In the genomic region with DNA sequence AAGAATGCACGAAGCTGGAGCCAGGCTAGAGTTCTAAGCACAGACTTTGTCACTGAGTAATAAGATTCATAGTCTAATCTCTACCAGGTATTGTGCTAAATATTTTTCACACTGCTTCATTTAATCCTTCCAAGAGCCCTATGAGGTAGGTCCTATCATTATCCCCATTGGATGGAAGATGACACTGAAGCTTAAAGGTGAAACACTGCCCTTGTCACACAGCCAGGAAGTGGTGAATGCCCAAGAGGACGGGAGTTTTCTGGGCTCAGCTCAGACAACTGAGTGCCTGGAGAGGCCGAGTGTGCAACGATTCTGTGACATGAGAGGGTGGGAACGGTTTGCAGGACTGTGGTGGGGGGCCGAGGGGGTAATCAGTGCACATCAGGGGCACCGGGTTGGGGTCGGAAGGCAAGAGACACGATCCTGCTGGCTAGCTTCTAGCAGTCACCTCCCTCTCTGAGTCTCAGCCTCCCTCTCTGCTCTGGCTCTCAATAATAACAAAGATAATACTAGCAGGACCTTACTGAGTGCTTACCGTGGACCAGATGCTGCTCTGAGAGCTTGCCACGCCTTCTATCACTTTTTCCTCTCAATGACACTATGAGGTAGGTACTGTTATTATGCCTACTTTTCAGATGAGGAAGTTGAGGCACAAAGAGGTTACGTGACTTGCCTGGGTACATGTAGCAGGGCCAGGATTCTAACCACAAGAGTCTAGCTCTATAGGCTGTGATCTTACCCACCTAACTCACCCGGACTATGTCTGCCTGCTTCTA, we compare ENCODE assay signal across 1 cellular context.
TF ChIP-seq lines count a peak whose summit lies in the region.

No MANE protein-coding gene starts in this region.

TF ChIP-seq in HepG2, 621 proteins besides CTCF, POLR2A, EP300 and RAD21 (continued from another document):
- TF ChIP-seq ZXDC (CRISPR knock-in tag; IDR thresholded peaks at IDR 0.05) (no peak), ZNF629 (CRISPR knock-in tag; conservative IDR thresholded peaks at IDR 0.05) (0 out of 2 replicates have a peak, but pooled peaks have one; percentile 34), NFE2L2 (IDR thresholded peaks at IDR 0.05; ENCODE audit: low read length) (no peak), NR2F2 (IDR thresholded peaks at IDR 0.05; ENCODE audit: borderline replicate concordance, low read depth) (no peak), ZNF550 (CRISPR knock-in tag; IDR thresholded peaks at IDR 0.05; ENCODE audit: borderline replicate concordance) (no peak)
- TF ChIP-seq, protein P1, sequence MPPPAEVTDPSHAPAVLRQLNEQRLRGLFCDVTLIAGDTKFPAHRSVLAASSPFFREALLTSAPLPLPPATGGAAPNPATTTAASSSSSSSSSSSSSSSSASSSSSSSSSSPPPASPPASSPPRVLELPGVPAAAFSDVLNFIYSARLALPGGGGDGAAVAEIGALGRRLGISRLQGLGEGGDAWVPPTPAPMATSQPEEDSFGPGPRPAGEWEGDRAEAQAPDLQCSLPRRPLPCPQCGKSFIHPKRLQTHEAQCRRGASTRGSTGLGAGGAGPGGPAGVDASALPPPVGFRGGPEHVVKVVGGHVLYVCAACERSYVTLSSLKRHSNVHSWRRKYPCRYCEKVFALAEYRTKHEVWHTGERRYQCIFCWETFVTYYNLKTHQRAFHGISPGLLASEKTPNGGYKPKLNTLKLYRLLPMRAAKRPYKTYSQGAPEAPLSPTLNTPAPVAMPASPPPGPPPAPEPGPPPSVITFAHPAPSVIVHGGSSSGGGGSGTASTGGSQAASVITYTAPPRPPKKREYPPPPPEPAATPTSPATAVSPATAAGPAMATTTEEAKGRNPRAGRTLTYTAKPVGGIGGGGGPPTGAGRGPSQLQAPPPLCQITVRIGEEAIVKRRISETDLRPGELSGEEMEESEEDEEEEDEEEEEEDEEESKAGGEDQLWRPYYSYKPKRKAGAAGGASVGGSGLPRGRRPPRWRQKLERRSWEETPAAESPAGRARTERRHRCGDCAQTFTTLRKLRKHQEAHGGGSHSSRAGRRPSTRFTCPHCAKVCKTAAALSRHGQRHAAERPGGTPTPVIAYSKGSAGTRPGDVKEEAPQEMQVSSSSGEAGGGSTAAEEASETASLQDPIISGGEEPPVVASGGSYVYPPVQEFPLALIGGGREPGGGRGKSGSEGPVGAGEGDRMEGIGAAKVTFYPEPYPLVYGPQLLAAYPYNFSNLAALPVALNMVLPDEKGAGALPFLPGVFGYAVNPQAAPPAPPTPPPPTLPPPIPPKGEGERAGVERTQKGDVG (CRISPR knock-in tag; IDR thresholded peaks at IDR 0.05; ENCODE audit: borderline replicate concordance), result no peak
- TF ChIP-seq, protein P2, sequence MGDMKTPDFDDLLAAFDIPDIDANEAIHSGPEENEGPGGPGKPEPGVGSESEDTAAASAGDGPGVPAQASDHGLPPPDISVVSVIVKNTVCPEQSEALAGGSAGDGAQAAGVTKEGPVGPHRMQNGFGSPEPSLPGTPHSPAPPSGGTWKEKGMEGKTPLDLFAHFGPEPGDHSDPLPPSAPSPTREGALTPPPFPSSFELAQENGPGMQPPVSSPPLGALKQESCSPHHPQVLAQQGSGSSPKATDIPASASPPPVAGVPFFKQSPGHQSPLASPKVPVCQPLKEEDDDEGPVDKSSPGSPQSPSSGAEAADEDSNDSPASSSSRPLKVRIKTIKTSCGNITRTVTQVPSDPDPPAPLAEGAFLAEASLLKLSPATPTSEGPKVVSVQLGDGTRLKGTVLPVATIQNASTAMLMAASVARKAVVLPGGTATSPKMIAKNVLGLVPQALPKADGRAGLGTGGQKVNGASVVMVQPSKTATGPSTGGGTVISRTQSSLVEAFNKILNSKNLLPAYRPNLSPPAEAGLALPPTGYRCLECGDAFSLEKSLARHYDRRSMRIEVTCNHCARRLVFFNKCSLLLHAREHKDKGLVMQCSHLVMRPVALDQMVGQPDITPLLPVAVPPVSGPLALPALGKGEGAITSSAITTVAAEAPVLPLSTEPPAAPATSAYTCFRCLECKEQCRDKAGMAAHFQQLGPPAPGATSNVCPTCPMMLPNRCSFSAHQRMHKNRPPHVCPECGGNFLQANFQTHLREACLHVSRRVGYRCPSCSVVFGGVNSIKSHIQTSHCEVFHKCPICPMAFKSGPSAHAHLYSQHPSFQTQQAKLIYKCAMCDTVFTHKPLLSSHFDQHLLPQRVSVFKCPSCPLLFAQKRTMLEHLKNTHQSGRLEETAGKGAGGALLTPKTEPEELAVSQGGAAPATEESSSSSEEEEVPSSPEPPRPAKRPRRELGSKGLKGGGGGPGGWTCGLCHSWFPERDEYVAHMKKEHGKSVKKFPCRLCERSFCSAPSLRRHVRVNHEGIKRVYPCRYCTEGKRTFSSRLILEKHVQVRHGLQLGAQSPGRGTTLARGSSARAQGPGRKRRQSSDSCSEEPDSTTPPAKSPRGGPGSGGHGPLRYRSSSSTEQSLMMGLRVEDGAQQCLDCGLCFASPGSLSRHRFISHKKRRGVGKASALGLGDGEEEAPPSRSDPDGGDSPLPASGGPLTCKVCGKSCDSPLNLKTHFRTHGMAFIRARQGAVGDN (CRISPR knock-in tag; IDR thresholded peaks at IDR 0.05), result no peak
